ENCODE assay signal across 19 cellular contexts in the genomic region with DNA sequence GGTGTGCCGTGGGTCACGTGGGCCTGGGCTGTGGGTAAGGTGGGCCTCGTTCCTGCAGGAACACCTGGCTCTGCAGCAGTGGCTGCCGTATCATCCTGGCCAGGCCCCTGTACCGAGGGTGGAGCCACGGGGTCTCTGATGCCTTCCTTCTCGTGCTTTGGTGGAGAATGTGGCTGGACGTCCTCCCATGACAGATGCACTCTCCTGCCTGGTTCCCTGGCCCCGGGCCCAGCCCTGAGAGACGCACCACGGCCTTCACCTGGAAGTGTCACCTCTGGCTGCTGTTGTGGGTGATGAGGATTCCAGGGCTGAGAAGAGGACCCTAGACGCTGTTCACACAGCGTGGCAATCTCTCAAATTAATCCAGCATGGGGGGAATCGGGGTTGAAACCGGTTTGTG. TPM values are rescaled to one million over a fixed set of nuclear protein-coding genes. Genes with fewer than 3 reads are reported as not detected.
DNase-seq lines count a peak whose midpoint lies in the region; ATAC-seq and TF ChIP-seq lines count a peak whose summit lies in the region.
"Had no signal": no experiment of that assay in that cellular context is flagged by ENCODE, and none has a peak within 500 bp of the region (broad histone marks: within the 10 kb centered on the region; RNA-seq: fewer than 3 reads in every experiment).

No MANE protein-coding gene starts in this region.

- no peak for TF ChIP-seq POLR2A in sigmoid colon (IDR thresholded peaks at IDR 0.05)

- CTCF ChIA-PET in activated naive CD4-positive, alpha-beta T cell treated with anti-CD3 and anti-CD28 coated beads, Interleukin-2, amount 10 ng/mL, durations not matched to agents 7 days and 5 days (lab: Charles Lee): no interaction called here
- CTCF ChIA-PET in CD4-positive, alpha-beta T cell (lab: Charles Lee): no interaction called here

- H3K27me3 Mint-ChIP-seq in activated naive CD4-positive, alpha-beta T cell treated with anti-CD3 and anti-CD28 coated beads, Interleukin-2, amount 50 U/mL, for 24 hours: no peaks in the 10 kb centered on the region
- no peaks in the 10 kb centered on the region for H3K27me3 Mint-ChIP-seq in activated naive CD4-positive, alpha-beta T cell treated with anti-CD3 and anti-CD28 coated beads, Interleukin-2, amount 10 ng/mL, durations not matched to agents 7 days and 5 days
- H3K27me3 Mint-ChIP-seq in CD4-positive, alpha-beta T cell: no peaks in the 10 kb centered on the region
- no peaks in the 10 kb centered on the region for H3K27me3 Mint-ChIP-seq in activated T-helper 1 cell treated with anti-CD3 and anti-CD28 coated beads, Interleukin-12 subunit alpha, Interleukin-12 subunit beta, Interleukin-2, Interleukin-4 antibody, amounts not matched to agents 30 ng/mL and 10 ng/mL and 1 ng/mL, durations not matched to agents 14 hours and 24 hours and 36 hours (ENCODE audit: insufficient read depth)
- H3K27me3 Mint-ChIP-seq in osteocyte (ENCODE audit: unreplicated experiment): no peaks in the 10 kb centered on the region
- no peaks in the 10 kb centered on the region for H3K27me3 Mint-ChIP-seq in activated T-helper 2 cell treated with anti-CD3 and anti-CD28 coated beads, Interferon-gamma antibody, Interleukin-2, Interleukin-4, amounts not matched to agents 10 μg/mL and 5 μg/mL and 100 μg/mL, durations not matched to agents 14 hours and 24 hours and 36 hours (ENCODE audit: low read depth)

- H3K9me3 Mint-ChIP-seq in activated naive CD4-positive, alpha-beta T cell treated with anti-CD3 and anti-CD28 coated beads, Interleukin-2, amount 50 U/mL, for 24 hours: no peaks in the 10 kb centered on the region
- no peaks in the 10 kb centered on the region for H3K9me3 Mint-ChIP-seq in activated naive CD4-positive, alpha-beta T cell treated with anti-CD3 and anti-CD28 coated beads, Interleukin-2, amount 10 ng/mL, durations not matched to agents 7 days and 5 days
- H3K9me3 Mint-ChIP-seq in CD4-positive, alpha-beta T cell: no peaks in the 10 kb centered on the region
- H3K9me3 Mint-ChIP-seq in activated T-helper 1 cell treated with anti-CD3 and anti-CD28 coated beads, Interleukin-12 subunit alpha, Interleukin-12 subunit beta, Interleukin-2, Interleukin-4 antibody, amounts not matched to agents 30 ng/mL and 10 ng/mL and 1 ng/mL, durations not matched to agents 14 hours and 24 hours and 36 hours: no peaks in the 10 kb centered on the region
- H3K9me3 Mint-ChIP-seq in osteocyte (ENCODE audit: unreplicated experiment): no peaks in the 10 kb centered on the region
- H3K9me3 Mint-ChIP-seq in activated T-helper 2 cell treated with anti-CD3 and anti-CD28 coated beads, Interferon-gamma antibody, Interleukin-2, Interleukin-4, amounts not matched to agents 10 μg/mL and 5 μg/mL and 100 μg/mL, durations not matched to agents 14 hours and 24 hours and 36 hours: no peaks in the 10 kb centered on the region

- no peaks in the 10 kb centered on the region for H3K9me3 ChIP-seq in CD4-positive, alpha-beta T cell (ENCODE audit: control insufficient read depth, low read length)
- H3K9me3 ChIP-seq in sigmoid colon: no peaks in the 10 kb centered on the region

- no peak for TF ChIP-seq EP300 in sigmoid colon (IDR thresholded peaks at IDR 0.05)

- intact Hi-C loops in CD4-positive, alpha-beta T cell (cut with DNase I, micrococcal nuclease): no loop called here
- intact Hi-C loops in activated T-helper 1 cell treated with anti-CD3 and anti-CD28 coated beads, Interleukin-12 subunit alpha, Interleukin-12 subunit beta, Interleukin-2, Interleukin-4 antibody, amounts not matched to agents 30 ng/mL and 10 ng/mL and 1 ng/mL, durations not matched to agents 14 hours and 24 hours and 36 hours (cut with micrococcal nuclease): no loop called here
- intact Hi-C loops in sigmoid colon (cut with DNase I): no loop called here
- intact Hi-C loops in activated T-helper 2 cell treated with anti-CD3 and anti-CD28 coated beads, Interferon-gamma antibody, Interleukin-2, Interleukin-4, amounts not matched to agents 10 μg/mL and 5 μg/mL and 100 μg/mL, durations not matched to agents 14 hours and 24 hours and 36 hours (cut with micrococcal nuclease): loop anchor here (5.0 kb wide), 1 partner anchor 77 kb away; no protein-coding TSS in a partner anchor

- ATAC-seq in CD4-positive, alpha-beta T cell (ENCODE audit: poor library complexity): no peak
- ATAC-seq: HepG2 had no signal

- H3K4me1 ChIP-seq in sigmoid colon: peaks cover 0 to 16% (median 10%) of the 10 kb centered on the region in 4 donors

- WGBS in sigmoid colon, 2 donors: 81 to 92% methylated on average over 15 of the region's 15 CpGs

- TF ChIP-seq CTCF in CD4-positive, alpha-beta T cell (IDR thresholded peaks at IDR 0.05): no peak
- TF ChIP-seq CTCF in sigmoid colon (IDR thresholded peaks at IDR 0.05) (no peak), osteocyte (IDR thresholded peaks at IDR 0.05) (no peak)

- no peak overlapping the region for H3K4me3 Mint-ChIP-seq in activated naive CD4-positive, alpha-beta T cell treated with anti-CD3 and anti-CD28 coated beads, Interleukin-2, amount 50 U/mL, for 24 hours
- H3K4me3 Mint-ChIP-seq in activated naive CD4-positive, alpha-beta T cell treated with anti-CD3 and anti-CD28 coated beads, Interleukin-2, amount 10 ng/mL, durations not matched to agents 7 days and 5 days: no peak overlapping the region
- H3K4me3 Mint-ChIP-seq in CD4-positive, alpha-beta T cell: no peak overlapping the region
- no peak overlapping the region for H3K4me3 Mint-ChIP-seq in activated T-helper 1 cell treated with anti-CD3 and anti-CD28 coated beads, Interleukin-12 subunit alpha, Interleukin-12 subunit beta, Interleukin-2, Interleukin-4 antibody, amounts not matched to agents 30 ng/mL and 10 ng/mL and 1 ng/mL, durations not matched to agents 14 hours and 24 hours and 36 hours
- no peak overlapping the region for H3K4me3 Mint-ChIP-seq in osteocyte (ENCODE audit: unreplicated experiment)
- no peak overlapping the region for H3K4me3 Mint-ChIP-seq in activated T-helper 2 cell treated with anti-CD3 and anti-CD28 coated beads, Interferon-gamma antibody, Interleukin-2, Interleukin-4, amounts not matched to agents 10 μg/mL and 5 μg/mL and 100 μg/mL, durations not matched to agents 14 hours and 24 hours and 36 hours (ENCODE audit: low read depth)
- H3K4me3 Mint-ChIP-seq: HFFc6 had no signal

- no peak overlapping the region for H3K27ac ChIP-seq in CD4-positive, alpha-beta T cell (ENCODE audit: low read depth, low read length)
- peak overlapping the region in 3 of 4 donors; percentile 11 to 28 (median 11) for H3K27ac ChIP-seq in sigmoid colon
- H3K27ac ChIP-seq: C4-2B had no signal

- no peaks in the 10 kb centered on the region for H3K36me3 Mint-ChIP-seq in activated naive CD4-positive, alpha-beta T cell treated with anti-CD3 and anti-CD28 coated beads, Interleukin-2, amount 50 U/mL, for 24 hours
- H3K36me3 Mint-ChIP-seq in activated naive CD4-positive, alpha-beta T cell treated with anti-CD3 and anti-CD28 coated beads, Interleukin-2, amount 10 ng/mL, durations not matched to agents 7 days and 5 days: peaks cover 11% of the 10 kb centered on the region
- peaks cover 58% of the 10 kb centered on the region for H3K36me3 Mint-ChIP-seq in CD4-positive, alpha-beta T cell (ENCODE audit: low read depth)
- peaks cover 19% of the 10 kb centered on the region for H3K36me3 Mint-ChIP-seq in activated T-helper 1 cell treated with anti-CD3 and anti-CD28 coated beads, Interleukin-12 subunit alpha, Interleukin-12 subunit beta, Interleukin-2, Interleukin-4 antibody, amounts not matched to agents 30 ng/mL and 10 ng/mL and 1 ng/mL, durations not matched to agents 14 hours and 24 hours and 36 hours (ENCODE audit: low read depth)
- peaks cover 5% of the 10 kb centered on the region for H3K36me3 Mint-ChIP-seq in osteocyte (ENCODE audit: unreplicated experiment)
- peaks cover 50% of the 10 kb centered on the region for H3K36me3 Mint-ChIP-seq in activated T-helper 2 cell treated with anti-CD3 and anti-CD28 coated beads, Interferon-gamma antibody, Interleukin-2, Interleukin-4, amounts not matched to agents 10 μg/mL and 5 μg/mL and 100 μg/mL, durations not matched to agents 14 hours and 24 hours and 36 hours (ENCODE audit: low read depth)

- H3K4me1 Mint-ChIP-seq in activated naive CD4-positive, alpha-beta T cell treated with anti-CD3 and anti-CD28 coated beads, Interleukin-2, amount 50 U/mL, for 24 hours: peaks cover 12% of the 10 kb centered on the region
- peaks cover 3% of the 10 kb centered on the region for H3K4me1 Mint-ChIP-seq in activated naive CD4-positive, alpha-beta T cell treated with anti-CD3 and anti-CD28 coated beads, Interleukin-2, amount 10 ng/mL, durations not matched to agents 7 days and 5 days
- H3K4me1 Mint-ChIP-seq in CD4-positive, alpha-beta T cell (ENCODE audit: low read depth): peaks cover 20% of the 10 kb centered on the region
- H3K4me1 Mint-ChIP-seq in activated T-helper 1 cell treated with anti-CD3 and anti-CD28 coated beads, Interleukin-12 subunit alpha, Interleukin-12 subunit beta, Interleukin-2, Interleukin-4 antibody, amounts not matched to agents 30 ng/mL and 10 ng/mL and 1 ng/mL, durations not matched to agents 14 hours and 24 hours and 36 hours (ENCODE audit: low read depth): peaks cover 8% of the 10 kb centered on the region
- H3K4me1 Mint-ChIP-seq in osteocyte (ENCODE audit: unreplicated experiment): peaks cover 35% of the 10 kb centered on the region
- peaks cover 9% of the 10 kb centered on the region for H3K4me1 Mint-ChIP-seq in activated T-helper 2 cell treated with anti-CD3 and anti-CD28 coated beads, Interferon-gamma antibody, Interleukin-2, Interleukin-4, amounts not matched to agents 10 μg/mL and 5 μg/mL and 100 μg/mL, durations not matched to agents 14 hours and 24 hours and 36 hours (ENCODE audit: low read depth)

- H3K4me3 ChIP-seq in sigmoid colon: no peak overlapping the region

- peak overlapping the region; percentile 41 for H3K27ac Mint-ChIP-seq in activated naive CD4-positive, alpha-beta T cell treated with anti-CD3 and anti-CD28 coated beads, Interleukin-2, amount 50 U/mL, for 24 hours
- no peak overlapping the region for H3K27ac Mint-ChIP-seq in activated naive CD4-positive, alpha-beta T cell treated with anti-CD3 and anti-CD28 coated beads, Interleukin-2, amount 10 ng/mL, durations not matched to agents 7 days and 5 days
- H3K27ac Mint-ChIP-seq in CD4-positive, alpha-beta T cell: peak overlapping the region; percentile 75
- peak overlapping the region; percentile 65 for H3K27ac Mint-ChIP-seq in activated T-helper 1 cell treated with anti-CD3 and anti-CD28 coated beads, Interleukin-12 subunit alpha, Interleukin-12 subunit beta, Interleukin-2, Interleukin-4 antibody, amounts not matched to agents 30 ng/mL and 10 ng/mL and 1 ng/mL, durations not matched to agents 14 hours and 24 hours and 36 hours
- H3K27ac Mint-ChIP-seq in osteocyte (ENCODE audit: unreplicated experiment): no peak overlapping the region
- no peak overlapping the region for H3K27ac Mint-ChIP-seq in activated T-helper 2 cell treated with anti-CD3 and anti-CD28 coated beads, Interferon-gamma antibody, Interleukin-2, Interleukin-4, amounts not matched to agents 10 μg/mL and 5 μg/mL and 100 μg/mL, durations not matched to agents 14 hours and 24 hours and 36 hours
- H3K27ac Mint-ChIP-seq: HFFc6 had no signal

- POLR2A ChIA-PET in CD4-positive, alpha-beta T cell (lab: Charles Lee): no interaction called here

- H3K27me3 ChIP-seq in CD4-positive, alpha-beta T cell (ENCODE audit: control insufficient read depth, insufficient read depth, low read length): no peaks in the 10 kb centered on the region
- no peaks in the 10 kb centered on the region for H3K27me3 ChIP-seq in sigmoid colon

- no peak for DNase-seq in activated naive CD4-positive, alpha-beta T cell treated with anti-CD3 and anti-CD28 coated beads, Interleukin-2, amount 10 ng/mL, durations not matched to agents 7 days and 5 days
- no peak for DNase-seq in CD4-positive, alpha-beta T cell
- no peak for DNase-seq in activated T-helper 1 cell treated with anti-CD3 and anti-CD28 coated beads, Interleukin-12 subunit alpha, Interleukin-12 subunit beta, Interleukin-2, Interleukin-4 antibody, amounts not matched to agents 30 ng/mL and 10 ng/mL and 1 ng/mL, durations not matched to agents 14 hours and 24 hours and 36 hours (ENCODE audit: low spot score)
- DNase-seq in sigmoid colon: no peak
- no peak for DNase-seq in activated effector memory CD4-positive, alpha-beta T cell treated with anti-CD3 and anti-CD28 coated beads, Interleukin-2, amount 50 U/mL, for 16 hours
- DNase-seq in osteocyte (ENCODE audit: extremely low spot score, unreplicated experiment): no peak
- DNase-seq in activated T-helper 2 cell treated with anti-CD3 and anti-CD28 coated beads, Interferon-gamma antibody, Interleukin-2, Interleukin-4, amounts not matched to agents 10 μg/mL and 5 μg/mL and 100 μg/mL, durations not matched to agents 14 hours and 24 hours and 36 hours (ENCODE audit: low spot score): no peak
- DNase-seq: DND-41, HFFc6, KBM-7, NCI-H1105, NCI-H2081, NCI-H2171 treated with DMSO at 0.1 percent for 48 hours, NCI-H446 treated with DMSO at 0.1 percent for 48 hours, OCI-M1, SHP77 treated with DMSO at 0.1 percent for 48 hours had no signal

- H3K36me3 ChIP-seq in sigmoid colon: peaks cover 0 to 16% (median 2%) of the 10 kb centered on the region in 4 donors

RNA-seq across cellular contexts. Expression of a gene that starts 49.5 kb away (rescaled TPM):
- total RNA-seq in CD4-positive, alpha-beta T cell: 100 to 1,000 TPM; 107 to 113 TPM
- total RNA-seq in activated T-helper 1 cell treated with anti-CD3 and anti-CD28 coated beads, Interleukin-12 subunit alpha, Interleukin-12 subunit beta, Interleukin-2, Interleukin-4 antibody, amounts not matched to agents 30 ng/mL and 10 ng/mL and 1 ng/mL, durations not matched to agents 14 hours and 24 hours and 36 hours: 102 and 103 TPM in 2 replicates
- total RNA-seq in sigmoid colon: 10 to 100 TPM in 3 of 4 donors, 1 to 10 TPM in 1; 7.3 to 13.8 (median 11.1) TPM
- 10 to 100 TPM in 1 of 3 donors, 1 to 10 TPM in 2; 1.6 to 12.4 (median 2.4) TPM for polyA plus RNA-seq in sigmoid colon
- total RNA-seq in osteocyte: 5.9 and 8.1 TPM in 2 replicates
- 95.0 and 99.9 TPM in 2 replicates for total RNA-seq in activated T-helper 2 cell treated with anti-CD3 and anti-CD28 coated beads, Interferon-gamma antibody, Interleukin-2, Interleukin-4, amounts not matched to agents 10 μg/mL and 5 μg/mL and 100 μg/mL, durations not matched to agents 14 hours and 24 hours and 36 hours
- total RNA-seq: HepG2 had no signal
- polyA plus RNA-seq: HepG2 had no signal

Comparison
In these comparisons a context has a peak if more than half of its experiments do, and no peak if none do; other contexts are left out.
1. H3K27ac Mint-ChIP-seq: peak in activated naive CD4-positive, alpha-beta T cell treated with anti-CD3 and anti-CD28 coated beads, Interleukin-2, amount 50 U/mL, for 24 hours (single experiment), CD4-positive, alpha-beta T cell (single experiment) and activated T-helper 1 cell treated with anti-CD3 and anti-CD28 coated beads, Interleukin-12 subunit alpha, Interleukin-12 subunit beta, Interleukin-2, Interleukin-4 antibody, amounts not matched to agents 30 ng/mL and 10 ng/mL and 1 ng/mL, durations not matched to agents 14 hours and 24 hours and 36 hours (single experiment); none in activated naive CD4-positive, alpha-beta T cell treated with anti-CD3 and anti-CD28 coated beads, Interleukin-2, amount 10 ng/mL, durations not matched to agents 7 days and 5 days (single experiment), osteocyte (single experiment) and activated T-helper 2 cell treated with anti-CD3 and anti-CD28 coated beads, Interferon-gamma antibody, Interleukin-2, Interleukin-4, amounts not matched to agents 10 μg/mL and 5 μg/mL and 100 μg/mL, durations not matched to agents 14 hours and 24 hours and 36 hours (single experiment).